1 cellular context compared by ENCODE assay signal in the genomic region with DNA sequence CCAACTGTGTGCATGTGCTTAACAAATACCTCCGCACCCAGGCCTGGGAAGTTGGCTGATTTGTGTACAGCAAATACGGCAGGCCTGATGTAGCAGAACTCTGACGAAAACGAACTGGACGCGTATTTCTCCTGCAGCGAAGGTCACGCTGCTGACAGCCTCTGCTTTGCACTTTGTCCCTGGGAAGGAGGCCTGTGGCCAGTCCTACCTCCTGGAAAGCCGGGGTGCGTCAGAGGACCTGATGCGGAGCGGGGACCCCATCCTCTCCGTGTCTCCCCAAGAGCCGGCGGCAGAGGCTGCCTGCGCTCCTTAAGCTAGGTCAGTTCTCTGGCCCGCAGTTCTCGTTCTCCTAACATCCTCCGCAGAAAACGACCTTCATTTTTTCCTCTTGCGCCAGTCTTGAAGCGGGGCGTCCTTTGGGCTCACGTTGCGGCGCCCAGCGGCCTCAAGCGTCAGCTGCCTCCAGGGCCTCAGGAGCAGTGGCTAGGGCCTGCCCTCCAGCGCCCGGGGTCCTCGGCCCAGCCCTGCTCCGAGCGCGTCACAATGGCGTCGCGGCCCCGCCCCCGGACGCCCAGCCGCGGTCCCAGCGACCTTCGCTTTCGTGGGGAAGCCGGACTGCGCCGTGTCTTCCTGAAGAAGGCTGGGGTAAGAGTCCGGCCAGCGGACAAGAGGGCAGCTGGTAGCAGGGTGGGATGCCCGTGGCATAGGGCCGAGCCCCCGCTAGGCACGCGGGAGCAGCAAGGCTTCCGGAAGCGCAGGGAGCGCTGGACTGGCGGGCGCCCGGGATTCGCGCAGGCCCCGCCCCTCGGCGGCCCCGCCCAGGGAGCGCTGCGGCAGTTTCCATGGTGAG.
A peak's percentile ranks its signal among the peaks of the same experiment; 100 is the strongest.
TF ChIP-seq lines count a peak whose summit lies in the region.

Gene ZNF487 (plus strand): TSS at position 821 of the 850 bp plus-strand sequence. CDS start 38,703 bp downstream, outside the sequence.

TF ChIP-seq in HepG2, 621 proteins besides CTCF, POLR2A, EP300 and RAD21 (continued from another document and continues in another):
- TF ChIP-seq, protein P1, sequence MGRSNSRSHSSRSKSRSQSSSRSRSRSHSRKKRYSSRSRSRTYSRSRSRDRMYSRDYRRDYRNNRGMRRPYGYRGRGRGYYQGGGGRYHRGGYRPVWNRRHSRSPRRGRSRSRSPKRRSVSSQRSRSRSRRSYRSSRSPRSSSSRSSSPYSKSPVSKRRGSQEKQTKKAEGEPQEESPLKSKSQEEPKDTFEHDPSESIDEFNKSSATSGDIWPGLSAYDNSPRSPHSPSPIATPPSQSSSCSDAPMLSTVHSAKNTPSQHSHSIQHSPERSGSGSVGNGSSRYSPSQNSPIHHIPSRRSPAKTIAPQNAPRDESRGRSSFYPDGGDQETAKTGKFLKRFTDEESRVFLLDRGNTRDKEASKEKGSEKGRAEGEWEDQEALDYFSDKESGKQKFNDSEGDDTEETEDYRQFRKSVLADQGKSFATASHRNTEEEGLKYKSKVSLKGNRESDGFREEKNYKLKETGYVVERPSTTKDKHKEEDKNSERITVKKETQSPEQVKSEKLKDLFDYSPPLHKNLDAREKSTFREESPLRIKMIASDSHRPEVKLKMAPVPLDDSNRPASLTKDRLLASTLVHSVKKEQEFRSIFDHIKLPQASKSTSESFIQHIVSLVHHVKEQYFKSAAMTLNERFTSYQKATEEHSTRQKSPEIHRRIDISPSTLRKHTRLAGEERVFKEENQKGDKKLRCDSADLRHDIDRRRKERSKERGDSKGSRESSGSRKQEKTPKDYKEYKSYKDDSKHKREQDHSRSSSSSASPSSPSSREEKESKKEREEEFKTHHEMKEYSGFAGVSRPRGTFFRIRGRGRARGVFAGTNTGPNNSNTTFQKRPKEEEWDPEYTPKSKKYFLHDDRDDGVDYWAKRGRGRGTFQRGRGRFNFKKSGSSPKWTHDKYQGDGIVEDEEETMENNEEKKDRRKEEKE (IDR thresholded peaks at IDR 0.05) = no peak
- TF ChIP-seq, protein P2, sequence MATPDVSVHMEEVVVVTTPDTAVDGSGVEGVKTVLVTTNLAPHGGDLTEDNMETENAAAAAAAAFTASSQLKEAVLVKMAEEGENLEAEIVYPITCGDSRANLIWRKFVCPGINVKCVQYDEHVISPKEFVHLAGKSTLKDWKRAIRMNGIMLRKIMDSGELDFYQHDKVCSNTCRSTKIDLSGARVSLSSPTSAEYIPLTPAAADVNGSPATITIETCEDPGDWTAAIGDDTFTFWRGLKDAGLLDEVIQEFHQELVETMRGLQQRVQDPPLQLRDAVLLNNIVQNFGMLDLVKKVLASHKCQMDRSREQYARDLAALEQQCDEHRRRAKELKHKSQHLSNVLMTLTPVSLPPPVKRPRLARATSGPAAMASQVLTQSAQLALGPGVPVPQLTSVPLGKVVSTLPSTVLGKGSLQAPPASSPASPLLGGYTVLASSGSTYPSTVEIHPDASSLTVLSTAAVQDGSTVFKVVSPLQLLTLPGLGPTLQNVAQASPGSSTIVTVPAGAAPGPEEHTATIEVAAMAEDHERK (CRISPR knock-in tag; IDR thresholded peaks at IDR 0.05; ENCODE audit: low read depth) = peak; percentile 34; the same call in 1 of the 2 replicates
- TF ChIP-seq ATF4 (CRISPR knock-in tag; IDR thresholded peaks at IDR 0.05) (no peak), SIX1 (CRISPR knock-in tag; IDR thresholded peaks at IDR 0.05; ENCODE audit: borderline replicate concordance) (no peak), POLR2AphosphoS5 (IDR thresholded peaks at IDR 0.05; ENCODE audit: low read depth, low read length) (peak; percentile 73), MIER3 (CRISPR knock-in tag; IDR thresholded peaks at IDR 0.05; ENCODE audit: borderline replicate concordance) (0 out of 2 replicates have a peak, but pooled peaks have one; percentile 44), PHF21A (CRISPR knock-in tag; IDR thresholded peaks at IDR 0.05) (peak; percentile 84), GPN1 (CRISPR knock-in tag; IDR thresholded peaks at IDR 0.05; ENCODE audit: borderline replicate concordance) (no peak), MTF1 (CRISPR knock-in tag; IDR thresholded peaks at IDR 0.05) (no peak), GABPB1 (CRISPR knock-in tag; IDR thresholded peaks at IDR 0.05) (peak; percentile 92), PAXIP1 (CRISPR knock-in tag; conservative IDR thresholded peaks at IDR 0.05) (peak; percentile 58; the same call in 1 of the 2 replicates), ZNF552 (CRISPR knock-in tag; IDR thresholded peaks at IDR 0.05; ENCODE audit: borderline replicate concordance) (no peak), KDM5B (CRISPR knock-in tag; IDR thresholded peaks at IDR 0.05; ENCODE audit: borderline replicate concordance) (peak; percentile 93), SUZ12 (IDR thresholded peaks at IDR 0.05; ENCODE audit: low read depth, low read length) (no peak), ZNF333 (CRISPR knock-in tag; IDR thresholded peaks at IDR 0.05; ENCODE audit: borderline replicate concordance) (0 out of 2 replicates have a peak, but pooled peaks have one; percentile 30), AHR (CRISPR knock-in tag; IDR thresholded peaks at IDR 0.05) (peak; percentile 80), PCBP1 (IDR thresholded peaks at IDR 0.05; ENCODE audit: borderline replicate concordance, low read depth, low read length) (no peak), ZNF317 (CRISPR knock-in tag; IDR thresholded peaks at IDR 0.05) (no peak), IRF1 (CRISPR knock-in tag; IDR thresholded peaks at IDR 0.05; ENCODE audit: low read depth) (0 out of 2 replicates have a peak, but pooled peaks have one; percentile 56), EHMT2 (IDR thresholded peaks at IDR 0.05; ENCODE audit: borderline replicate concordance, low read depth, low read length) (no peak), ZNF530 (CRISPR knock-in tag; IDR thresholded peaks at IDR 0.05; ENCODE audit: low read depth) (peak; percentile 89; the same call in 1 of the 2 replicates), ZIK1 (CRISPR knock-in tag; IDR thresholded peaks at IDR 0.05; ENCODE audit: borderline replicate concordance, low read depth) (no peak; the same call in none of the 2 replicates), PRDM10 (CRISPR knock-in tag; IDR thresholded peaks at IDR 0.05; ENCODE audit: low read depth) (no peak), ZNF589 (CRISPR knock-in tag; conservative IDR thresholded peaks at IDR 0.05) (peak; percentile 12; the same call in 1 of the 2 replicates), GTF2F1 (IDR thresholded peaks at IDR 0.05; ENCODE audit: low read length) (no peak), ZNF30 (CRISPR knock-in tag; IDR thresholded peaks at IDR 0.05) (0 out of 2 replicates have a peak, but pooled peaks have one; percentile 78), SRSF9 (IDR thresholded peaks at IDR 0.05; ENCODE audit: borderline replicate concordance, insufficient read depth, low read depth, low read length, poor library complexity, severe bottlenecking) (no peak), KMT2A (CRISPR knock-in tag; IDR thresholded peaks at IDR 0.05) (peak; percentile 69), SNAPC5 (CRISPR knock-in tag; IDR thresholded peaks at IDR 0.05; ENCODE audit: borderline replicate concordance) (no peak; the same call in 1 of the 2 replicates), TBX3 (IDR thresholded peaks at IDR 0.05; ENCODE audit: borderline replicate concordance) (peak; percentile 25; the same call in 1 of the 2 replicates), SP2 (CRISPR knock-in tag; IDR thresholded peaks at IDR 0.05) (no peak)
- TF ChIP-seq, protein P3, sequence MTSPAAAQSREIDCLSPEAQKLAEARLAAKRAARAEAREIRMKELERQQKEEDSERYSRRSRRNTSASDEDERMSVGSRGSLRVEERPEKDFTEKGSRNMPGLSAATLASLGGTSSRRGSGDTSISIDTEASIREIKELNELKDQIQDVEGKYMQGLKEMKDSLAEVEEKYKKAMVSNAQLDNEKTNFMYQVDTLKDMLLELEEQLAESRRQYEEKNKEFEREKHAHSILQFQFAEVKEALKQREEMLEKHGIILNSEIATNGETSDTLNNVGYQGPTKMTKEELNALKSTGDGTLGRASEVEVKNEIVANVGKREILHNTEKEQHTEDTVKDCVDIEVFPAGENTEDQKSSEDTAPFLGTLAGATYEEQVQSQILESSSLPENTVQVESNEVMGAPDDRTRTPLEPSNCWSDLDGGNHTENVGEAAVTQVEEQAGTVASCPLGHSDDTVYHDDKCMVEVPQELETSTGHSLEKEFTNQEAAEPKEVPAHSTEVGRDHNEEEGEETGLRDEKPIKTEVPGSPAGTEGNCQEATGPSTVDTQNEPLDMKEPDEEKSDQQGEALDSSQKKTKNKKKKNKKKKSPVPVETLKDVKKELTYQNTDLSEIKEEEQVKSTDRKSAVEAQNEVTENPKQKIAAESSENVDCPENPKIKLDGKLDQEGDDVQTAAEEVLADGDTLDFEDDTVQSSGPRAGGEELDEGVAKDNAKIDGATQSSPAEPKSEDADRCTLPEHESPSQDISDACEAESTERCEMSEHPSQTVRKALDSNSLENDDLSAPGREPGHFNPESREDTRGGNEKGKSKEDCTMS (CRISPR knock-in tag; conservative IDR thresholded peaks at IDR 0.05) = no peak
- TF ChIP-seq, protein P4, sequence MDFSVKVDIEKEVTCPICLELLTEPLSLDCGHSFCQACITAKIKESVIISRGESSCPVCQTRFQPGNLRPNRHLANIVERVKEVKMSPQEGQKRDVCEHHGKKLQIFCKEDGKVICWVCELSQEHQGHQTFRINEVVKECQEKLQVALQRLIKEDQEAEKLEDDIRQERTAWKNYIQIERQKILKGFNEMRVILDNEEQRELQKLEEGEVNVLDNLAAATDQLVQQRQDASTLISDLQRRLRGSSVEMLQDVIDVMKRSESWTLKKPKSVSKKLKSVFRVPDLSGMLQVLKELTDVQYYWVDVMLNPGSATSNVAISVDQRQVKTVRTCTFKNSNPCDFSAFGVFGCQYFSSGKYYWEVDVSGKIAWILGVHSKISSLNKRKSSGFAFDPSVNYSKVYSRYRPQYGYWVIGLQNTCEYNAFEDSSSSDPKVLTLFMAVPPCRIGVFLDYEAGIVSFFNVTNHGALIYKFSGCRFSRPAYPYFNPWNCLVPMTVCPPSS (IDR thresholded peaks at IDR 0.05) = no peak
